ENCODE assay signal across 15 cellular contexts in genomic region chr6:137744877-137745276, GRCh38.
DNase-seq lines count a peak whose midpoint lies in the region; ATAC-seq and TF ChIP-seq lines count a peak whose summit lies in the region.
"Had no signal": no experiment of that assay in that cellular context is flagged by ENCODE, and none has a peak within 500 bp of the region (broad histone marks: within the 10 kb centered on the region; RNA-seq: fewer than 3 reads in every experiment).

No MANE protein-coding gene starts in this region.

- ATAC-seq in DND-41 (ENCODE audit: insufficient read depth, low read depth) (peak; percentile 91), GM21786 (IDR thresholded peaks at IDR 0.05; ENCODE audit: unreplicated experiment) (peak; percentile 81), HG03342 (IDR thresholded peaks at IDR 0.05; ENCODE audit: unreplicated experiment) (peak; percentile 71)
- ATAC-seq: A549 had no signal

- TF ChIP-seq POLR2A in testis (IDR thresholded peaks at IDR 0.05): no peak

- peak overlapping the region; percentile 38 for H3K4me2 ChIP-seq in DND-41 (ENCODE audit: insufficient read depth, low read length)
- H3K4me2 ChIP-seq: A549 had no signal

- peak overlapping the region; percentile 35; the same call in 1 of the 2 replicates for H2AFZ ChIP-seq in DND-41 (ENCODE audit: low read depth, low read length)

- H3K4me3 ChIP-seq in DND-41 (ENCODE audit: low read depth in 1 of 2, low read length in 2 of 2): no peak overlapping the region; a peak in 1 of 4 replicates
- H3K4me3 ChIP-seq in testis: no peak overlapping the region
- H3K4me3 ChIP-seq in WERI-Rb-1 (ENCODE audit: low read depth, low read length): no peak overlapping the region
- H3K4me3 ChIP-seq: A549, suprapubic skin had no signal

- WGBS in testis, 2 donors: 85 to 93% methylated on average over 3 of the region's 3 CpGs

- intact Hi-C loops in testis (cut with DNase I; ENCODE audit: low total_unique reads): no loop called here

- no peak overlapping the region for H3K4me3 Mint-ChIP-seq in osteocyte (ENCODE audit: unreplicated experiment)
- H3K4me3 Mint-ChIP-seq: activated CD4-positive, alpha-beta T cell treated with anti-CD3 and anti-CD28 coated beads, Interleukin-2, amount 10 ng/mL, durations not matched to agents 7 days and 5 days; mesothelial cell of epicardium had no signal

- no peaks in the 10 kb centered on the region for H3K36me3 ChIP-seq in DND-41 (ENCODE audit: insufficient read depth, low read length)
- no peaks in the 10 kb centered on the region for H3K36me3 ChIP-seq in testis (ENCODE audit: low read depth, missing control alignments)
- no peaks in the 10 kb centered on the region for H3K36me3 ChIP-seq in WERI-Rb-1
- H3K36me3 ChIP-seq: suprapubic skin had no signal

- peak overlapping the region; percentile 39 for H3K9ac ChIP-seq in DND-41 (ENCODE audit: low read depth, low read length)

- no peak overlapping the region for H3K27ac Mint-ChIP-seq in osteocyte (ENCODE audit: unreplicated experiment)
- H3K27ac Mint-ChIP-seq: activated CD4-positive, alpha-beta T cell treated with anti-CD3 and anti-CD28 coated beads, Interleukin-2, amount 10 ng/mL, durations not matched to agents 7 days and 5 days; mesothelial cell of epicardium had no signal

- DNase-seq in DND-41: peak; percentile 77
- peak; percentile 37 for DNase-seq in GM19238 (ENCODE audit: insufficient read length, low spot score)
- DNase-seq in testis: no peak
- no peak for DNase-seq in WERI-Rb-1
- no peak for DNase-seq in osteocyte (ENCODE audit: extremely low spot score, unreplicated experiment)
- no peak for DNase-seq in AML-193 (lab: John Stamatoyannopoulos, UW)
- DNase-seq: activated CD4-positive, alpha-beta T cell treated with anti-CD3 and anti-CD28 coated beads, Interleukin-2, amount 10 ng/mL, durations not matched to agents 7 days and 5 days; activated naive CD4-positive, alpha-beta T cell; DMS79 treated with DMSO at 0.1 percent for 48 hours; NCI-H1417 had no signal

- no peaks in the 10 kb centered on the region for H3K36me3 Mint-ChIP-seq in osteocyte (ENCODE audit: unreplicated experiment)
- H3K36me3 Mint-ChIP-seq: mesothelial cell of epicardium had no signal

- H3K4me1 ChIP-seq in DND-41 (ENCODE audit: insufficient read depth, low read length): peaks cover 65% of the 10 kb centered on the region
- H3K4me1 ChIP-seq in testis: no peaks in the 10 kb centered on the region
- H3K4me1 ChIP-seq: A549, suprapubic skin had no signal

- no peaks in the 10 kb centered on the region for H3K79me2 ChIP-seq in DND-41 (ENCODE audit: insufficient read depth, low read length)

- no peaks in the 10 kb centered on the region for H3K9me3 Mint-ChIP-seq in osteocyte (ENCODE audit: unreplicated experiment)
- H3K9me3 Mint-ChIP-seq: activated CD4-positive, alpha-beta T cell treated with anti-CD3 and anti-CD28 coated beads, Interleukin-2, amount 10 ng/mL, durations not matched to agents 7 days and 5 days; mesothelial cell of epicardium had no signal

- no peaks in the 10 kb centered on the region for H4K20me1 ChIP-seq in DND-41 (ENCODE audit: insufficient read depth, low read length)

- H3K27me3 Mint-ChIP-seq in osteocyte (ENCODE audit: unreplicated experiment): no peaks in the 10 kb centered on the region

- H3K27me3 ChIP-seq in DND-41 (ENCODE audit: insufficient read depth, low read length, poor library complexity): no peaks in the 10 kb centered on the region
- H3K27me3 ChIP-seq in testis: no peaks in the 10 kb centered on the region
- no peaks in the 10 kb centered on the region for H3K27me3 ChIP-seq in WERI-Rb-1 (ENCODE audit: insufficient read depth, low read depth, severe bottlenecking)
- H3K27me3 ChIP-seq: suprapubic skin had no signal

- no peak for TF ChIP-seq CTCF in DND-41 (IDR thresholded peaks at IDR 0.05; ENCODE audit: borderline replicate concordance, extremely low read depth, low read length, poor library complexity, severe bottlenecking)
- TF ChIP-seq CTCF in testis (IDR thresholded peaks at IDR 0.05): no peak
- no peak for TF ChIP-seq CTCF in WERI-Rb-1 (IDR thresholded peaks at IDR 0.05; ENCODE audit: low read depth, low read length)
- TF ChIP-seq CTCF in osteocyte (IDR thresholded peaks at IDR 0.05): no peak

- H3K4me1 Mint-ChIP-seq in osteocyte (ENCODE audit: unreplicated experiment): peaks cover 2% of the 10 kb centered on the region

- H3K9me3 ChIP-seq in DND-41 (ENCODE audit: insufficient read depth, low read length, severe bottlenecking) (no peaks in the 10 kb centered on the region), testis (no peaks in the 10 kb centered on the region), WERI-Rb-1 (ENCODE audit: severe bottlenecking) (no peaks in the 10 kb centered on the region)
- H3K9me3 ChIP-seq: A549, suprapubic skin had no signal

- peak overlapping the region; percentile 87 for H3K27ac ChIP-seq in DND-41 (ENCODE audit: low read length)
- H3K27ac ChIP-seq in testis: no peak overlapping the region
- H3K27ac ChIP-seq in WERI-Rb-1: no peak overlapping the region
- H3K27ac ChIP-seq: A549, suprapubic skin had no signal

Comparison
In these comparisons a context has a peak if more than half of its experiments do, and no peak if none do; other contexts are left out.
1. DNase-seq: peak in DND-41 (single experiment) and GM19238 (single experiment); none in testis (single experiment), WERI-Rb-1 (single experiment), osteocyte (single experiment) and AML-193 (0 of 2).
2. Peak in every context shown above with its lines, with median percentiles within 50 percentile points of each other: ATAC-seq.